ENCODE assay signal across 2 cellular contexts in genomic region chr17:38743556-38744171, GRCh38.
TF ChIP-seq lines count a peak whose summit lies in the region.

No MANE protein-coding gene starts in this region.

TF ChIP-seq in SK-N-SH, 30 proteins besides CTCF, POLR2A, EP300 and RAD21 (continued from another document):
- TF ChIP-seq PBX3 (IDR thresholded peaks at IDR 0.05) (no peak), CHD2 (IDR thresholded peaks at IDR 0.05; ENCODE audit: low read length, partially characterized antibody) (no peak), TCF12 (IDR thresholded peaks at IDR 0.05) (no peak), EZH2phosphoT487 (IDR thresholded peaks at IDR 0.05; ENCODE audit: borderline replicate concordance, low read depth) (no peak), TAF1 (IDR thresholded peaks at IDR 0.05; ENCODE audit: borderline replicate concordance, low read depth, low read length) (no peak), FOSL2 (IDR thresholded peaks at IDR 0.05; ENCODE audit: borderline replicate concordance, low read depth) (no peak), SIN3A (IDR thresholded peaks at IDR 0.05; ENCODE audit: borderline replicate concordance, low read depth, low read length) (no peak), SMC3 (IDR thresholded peaks at IDR 0.05; ENCODE audit: low read depth, low read length) (no peak), POLR2AphosphoS5 (IDR thresholded peaks at IDR 0.05; ENCODE audit: low read depth, low read length) (no peak), NRF1 (IDR thresholded peaks at IDR 0.05; ENCODE audit: low read depth, low read length) (no peak), MAX (IDR thresholded peaks at IDR 0.05; ENCODE audit: low read depth) (no peak)

TF ChIP-seq in SK-N-SH treated with all-trans-retinoic acid at 6 μM for 48 hours, 23 proteins besides CTCF, POLR2A, EP300 and RAD21 (continued from another document):
- TF ChIP-seq TCF4 (CRISPR knock-in tag; IDR thresholded peaks at IDR 0.05; ENCODE audit: borderline replicate concordance) (no peak), ESRRG (CRISPR knock-in tag; IDR thresholded peaks at IDR 0.05) (no peak), TOX (CRISPR knock-in tag; IDR thresholded peaks at IDR 0.05; ENCODE audit: borderline replicate concordance) (no peak), ISL1 (CRISPR knock-in tag; IDR thresholded peaks at IDR 0.05) (no peak), ZFP30 (CRISPR knock-in tag; IDR thresholded peaks at IDR 0.05) (no peak), CREB5 (CRISPR knock-in tag; IDR thresholded peaks at IDR 0.05; ENCODE audit: low read depth) (no peak), POU6F1 (CRISPR knock-in tag; IDR thresholded peaks at IDR 0.05; ENCODE audit: borderline replicate concordance, low read depth) (no peak), ZC3H10 (CRISPR knock-in tag; IDR thresholded peaks at IDR 0.05) (no peak)
